ENCODE assay signal across 31 cellular contexts in the genomic region with DNA sequence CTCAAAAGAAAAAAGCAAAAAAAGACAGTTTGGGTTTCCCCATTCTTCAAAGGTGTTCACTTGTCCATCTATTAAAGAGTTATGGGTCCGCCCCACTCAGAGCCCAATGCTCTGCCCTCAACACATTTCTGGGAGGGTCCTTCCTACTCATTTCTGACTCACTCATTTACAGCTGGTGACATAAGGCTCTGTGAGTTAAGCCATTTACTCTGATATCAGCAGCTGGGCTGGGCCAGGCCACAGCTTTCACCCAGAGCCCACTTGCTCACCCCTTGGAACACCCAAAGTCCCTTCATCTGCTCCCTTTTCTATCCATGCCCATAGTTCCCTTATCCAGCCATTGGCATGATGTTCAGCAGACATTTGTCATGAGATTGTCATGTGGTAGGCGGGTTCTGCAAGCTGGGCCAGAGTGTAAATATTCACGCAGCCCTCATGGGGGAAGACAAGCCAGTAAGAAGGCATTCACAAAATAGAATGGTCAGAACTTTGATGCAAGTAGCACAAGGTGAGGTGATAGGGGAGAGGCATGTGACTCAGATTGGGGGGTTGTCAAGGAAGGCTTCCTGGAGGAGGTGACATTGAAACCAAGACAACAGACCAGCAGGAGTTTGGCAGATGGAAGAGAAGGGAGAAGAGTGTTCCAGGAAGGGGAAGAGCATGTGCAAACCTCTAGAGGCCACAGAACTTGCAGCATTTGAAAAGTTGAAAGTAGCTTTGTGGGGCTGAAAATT. TPM values are rescaled to one million over a fixed set of nuclear protein-coding genes. Genes with fewer than 3 reads are reported as not detected.
"Had no signal": no experiment of that assay in that cellular context is flagged by ENCODE, and none has a peak within 500 bp of the region (broad histone marks: within the 10 kb centered on the region; RNA-seq: fewer than 3 reads in every experiment).

No MANE protein-coding gene starts in this region.

- H3K9me3 Mint-ChIP-seq: activated CD4-positive, alpha-beta memory T cell treated with anti-CD3 and anti-CD28 coated beads, Interleukin-2, amount 10 ng/mL, durations not matched to agents 7 days and 5 days; activated CD4-positive, alpha-beta T cell treated with anti-CD3 and anti-CD28 coated beads, Interleukin-2, amount 10 ng/mL, durations not matched to agents 7 days and 5 days; activated T-cell treated with anti-CD3 and anti-CD28 coated beads, Interleukin-2, amount 50 U/mL, for 24 hours; natural killer cell treated with Interleukin-12 subunit alpha and Interleukin-12 subunit beta and Interleukin-15 and Interleukin-18, amount 100 ng/mL, for 72 hours; stimulated activated naive CD8-positive, alpha-beta T cell treated with anti-CD3 and anti-CD28 coated beads, Interleukin-15, Interleukin-2, amounts not matched to agents 100 ng/mL and 50 ng/mL, for 24 hours; WTC11 had no signal

- H3K4me1 ChIP-seq: foreskin keratinocyte had no signal

- H3K36me3 ChIP-seq: esophagus muscularis mucosa, heart right ventricle, left ventricle myocardium inferior, thoracic aorta, uterus had no signal

- H3K4me3 ChIP-seq: esophagus muscularis mucosa, heart right ventricle, left ventricle myocardium inferior, mucosa of descending colon, thoracic aorta, uterus had no signal

- DNase-seq: activated CD4-positive, alpha-beta memory T cell treated with anti-CD3 and anti-CD28 coated beads, Interleukin-2, amount 10 ng/mL, durations not matched to agents 7 days and 5 days; activated CD4-positive, alpha-beta T cell treated with anti-CD3 and anti-CD28 coated beads for 1 hour; activated CD4-positive, alpha-beta T cell treated with anti-CD3 and anti-CD28 coated beads, Interleukin-2, amount 10 ng/mL, durations not matched to agents 7 days and 5 days; activated CD8-positive, alpha-beta memory T cell treated with anti-CD3 and anti-CD28 coated beads, Interleukin-2, amount 50 U/mL, for 48 hours; activated gamma-delta T cell treated with Interleukin-2 at 50 U/mL for 16 hours; activated naive CD4-positive, alpha-beta T cell treated with anti-CD3 and anti-CD28 coated beads, Interleukin-2, amount 50 U/mL, for 16 hours; activated T-cell treated with anti-CD3 and anti-CD28 coated beads, Interleukin-2, amount 50 U/mL, for 24 hours; amniotic stem cell; caudate nucleus; cortex of kidney; foreskin keratinocyte; heart right ventricle; left ventricle myocardium inferior; right cardiac atrium; stimulated activated CD4-positive, alpha-beta T cell treated with anti-CD3 and anti-CD28 coated beads, Interleukin-2, amount 100 ng/mL, for 48 hours; T-helper 9 cell; uterus had no signal

- H3K27ac ChIP-seq: esophagus muscularis mucosa, foreskin keratinocyte, heart right ventricle, left ventricle myocardium inferior, thoracic aorta, uterus had no signal

- H3K27ac Mint-ChIP-seq: activated CD4-positive, alpha-beta memory T cell treated with anti-CD3 and anti-CD28 coated beads, Interleukin-2, amount 10 ng/mL, durations not matched to agents 7 days and 5 days; activated CD4-positive, alpha-beta T cell treated with anti-CD3 and anti-CD28 coated beads, Interleukin-2, amount 10 ng/mL, durations not matched to agents 7 days and 5 days; activated T-cell treated with anti-CD3 and anti-CD28 coated beads, Interleukin-2, amount 50 U/mL, for 24 hours; natural killer cell treated with Interleukin-12 subunit alpha and Interleukin-12 subunit beta and Interleukin-15 and Interleukin-18, amount 100 ng/mL, for 72 hours; stimulated activated naive CD8-positive, alpha-beta T cell treated with anti-CD3 and anti-CD28 coated beads, Interleukin-15, Interleukin-2, amounts not matched to agents 100 ng/mL and 50 ng/mL, for 24 hours; WTC11 had no signal

- H3K4me3 Mint-ChIP-seq: activated CD4-positive, alpha-beta memory T cell treated with anti-CD3 and anti-CD28 coated beads, Interleukin-2, amount 10 ng/mL, durations not matched to agents 7 days and 5 days; activated CD4-positive, alpha-beta T cell treated with anti-CD3 and anti-CD28 coated beads, Interleukin-2, amount 10 ng/mL, durations not matched to agents 7 days and 5 days; activated T-cell treated with anti-CD3 and anti-CD28 coated beads, Interleukin-2, amount 50 U/mL, for 24 hours; natural killer cell treated with Interleukin-12 subunit alpha and Interleukin-12 subunit beta and Interleukin-15 and Interleukin-18, amount 100 ng/mL, for 72 hours; stimulated activated naive CD8-positive, alpha-beta T cell treated with anti-CD3 and anti-CD28 coated beads, Interleukin-15, Interleukin-2, amounts not matched to agents 100 ng/mL and 50 ng/mL, for 24 hours; WTC11 had no signal

- H3K9me3 ChIP-seq: esophagus muscularis mucosa, heart right ventricle, left ventricle myocardium inferior, mucosa of descending colon, thoracic aorta, uterus had no signal

RNA-seq across cellular contexts. Expression of a gene that starts 5.9 kb away (rescaled TPM):
- total RNA-seq: left ventricle myocardium inferior, myocyte, omental fat pad, skeletal muscle tissue, thoracic aorta had no signal

RNA-seq across cellular contexts. Expression of a gene that starts 9.8 kb away (rescaled TPM):
- total RNA-seq: activated CD4-positive, alpha-beta memory T cell treated with anti-CD3 and anti-CD28 coated beads, Interleukin-2, amount 10 ng/mL, durations not matched to agents 7 days and 5 days; activated CD4-positive, alpha-beta T cell treated with anti-CD3 and anti-CD28 coated beads, Interleukin-2, amount 10 ng/mL, durations not matched to agents 7 days and 5 days; chondrocyte; endothelial cell of umbilical vein; foreskin keratinocyte; heart right ventricle; left ventricle myocardium inferior; lung microvascular endothelial cell; mesenteric fat pad; myocyte; natural killer cell treated with Interleukin-12 subunit alpha and Interleukin-12 subunit beta and Interleukin-15 and Interleukin-18, amount 100 ng/mL, for 72 hours; omental fat pad; right cardiac atrium; skeletal muscle tissue; subcutaneous adipose tissue; thoracic aorta; uterus had no signal

RNA-seq across cellular contexts. Expression of a gene that starts 42.3 kb away (rescaled TPM):
- total RNA-seq: myocyte, omental fat pad, skeletal muscle tissue, thoracic aorta had no signal
